Comparison of ENCODE assay signal across 1 cellular context in genomic region chr15:58699769-58700168, GRCh38.
TF ChIP-seq lines count a peak whose summit lies in the region.

No MANE protein-coding gene starts in this region.

TF ChIP-seq in IMR-90, 13 proteins besides CTCF, POLR2A, EP300 and RAD21:
- TF ChIP-seq CHD1 (IDR thresholded peaks at IDR 0.05; ENCODE audit: low read depth, low read length): no peak
- peak; percentile 49; the same call in 1 of the 2 replicates for TF ChIP-seq NFE2L2 (IDR thresholded peaks at IDR 0.05; ENCODE audit: low read depth, low read length)
- TF ChIP-seq MAZ (IDR thresholded peaks at IDR 0.05; ENCODE audit: borderline replicate concordance, low read depth, low read length): no peak
- no peak for TF ChIP-seq CEBPB (IDR thresholded peaks at IDR 0.05; ENCODE audit: low read depth, low read length)
